8 cellular contexts compared by ENCODE assay signal in the genomic region with DNA sequence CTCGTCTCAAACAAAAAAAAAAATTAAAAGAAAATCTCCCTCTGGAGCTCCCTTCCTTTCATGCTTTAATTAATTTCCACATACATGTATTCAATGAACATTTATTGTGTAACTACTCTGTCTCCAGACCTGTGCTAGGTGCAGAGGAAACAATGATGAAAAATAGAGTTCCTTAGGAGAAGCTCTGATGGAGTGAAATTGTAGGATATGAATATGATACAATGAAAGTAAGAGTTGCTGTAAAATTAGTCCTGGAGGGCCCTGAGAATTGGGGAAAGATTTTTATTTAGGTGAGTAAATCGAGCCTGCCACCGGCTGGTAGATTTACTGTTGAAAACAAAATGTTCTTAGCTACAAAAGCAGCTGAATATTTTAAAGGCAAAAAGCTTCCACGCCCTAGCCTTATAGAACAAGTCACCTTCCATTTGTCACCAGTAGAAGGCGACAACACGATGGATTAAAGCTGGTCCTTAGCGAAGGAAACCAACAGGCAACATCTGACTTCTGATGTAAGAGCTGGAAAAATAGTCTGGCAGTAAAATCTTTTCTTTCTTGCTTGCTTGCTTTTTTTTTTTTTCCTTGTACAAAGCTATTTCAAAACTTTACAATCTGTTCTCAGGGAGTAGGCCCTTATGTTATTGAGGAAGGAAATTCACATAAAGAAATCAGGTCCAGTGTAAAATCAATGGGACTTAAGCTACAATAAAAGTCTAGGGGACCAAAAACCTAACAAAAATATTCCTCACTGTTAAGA.
A peak's percentile ranks its signal among the peaks of the same experiment; 100 is the strongest.
DNase-seq lines count a peak whose midpoint lies in the region; ATAC-seq, FAIRE-seq and TF ChIP-seq lines count a peak whose summit lies in the region.

No MANE protein-coding gene starts in this region.

- DNase-seq in Calu3 (peak; percentile 70), IMR-90 (peak; percentile 94), NOMO-1 treated with DMSO at 0.1 percent for 48 hours (lab: John Stamatoyannopoulos, UW; ENCODE audit: unreplicated experiment) (peak; percentile 43), iPS DF 4.7 (ENCODE audit: extremely low read depth, low spot score) (peak; percentile 56), small intestine (peak; percentile 85)

- CTCF ChIA-PET in Calu3 (lab: Charles Lee) (interaction anchor here (0.7 to 2.4 kb wide), 37 partner anchors 9 to 743 kb away, joined by 3 to 45 read pairs (median 5); partner anchors contain the start of gene ROR1), IMR-90 (lab: Yijun Ruan, JAX) (interaction anchor here (0.6 to 2.6 kb wide), 31 partner anchors 10 to 991 kb away, joined by 3 to 41 read pairs (median 5); partner anchors contain the start of gene ROR1)

- H4K91ac ChIP-seq in IMR-90 (ENCODE audit: insufficient read depth, low read depth, low read length), result no peak overlapping the region

- H4K8ac ChIP-seq in IMR-90 (ENCODE audit: low read depth in 2 of 2, low read length in 2 of 2), result no peak overlapping the region

- FAIRE-seq in small intestine (lab: Jason Lieb, UNC), result peak; percentile 71

- peak; percentile 67 for TF ChIP-seq CTCF in Calu3 (IDR thresholded peaks at IDR 0.05; ENCODE audit: unreplicated experiment)
- peak; percentile 84 for TF ChIP-seq CTCF in IMR-90 (conservative IDR thresholded peaks at IDR 0.05; ENCODE audit: low read depth, low read length)
- peak; percentile 78 to 80 for TF ChIP-seq CTCF in brain (conservative IDR thresholded peaks at IDR 0.05)

- H2BK5ac ChIP-seq in IMR-90 (ENCODE audit: low read depth, low read length, poor library complexity, severe bottlenecking), result no peak overlapping the region

- POLR2A ChIA-PET in IMR-90 (lab: Charles Lee; ENCODE audit: unreplicated experiment), result interaction anchor here (0.6 kb wide), 1 partner anchor 24 kb away, joined by 3 read pairs; no protein-coding TSS in a partner anchor

- H3K4ac ChIP-seq in IMR-90 (ENCODE audit: low read depth, low read length), result no peak overlapping the region

- in situ Hi-C loops in IMR-90 (cut with MboI; ENCODE audit: low sequenced_read_pairs), result no loop called here

- H3K27ac ChIP-seq in IMR-90 (ENCODE audit: insufficient read depth, low read length) (no peak overlapping the region), small intestine (ENCODE audit: low read depth in 1 of 2, low read length in 1 of 2) (no peak overlapping the region)

- no peak overlapping the region for H3K4me3 Mint-ChIP-seq in Calu3 (ENCODE audit: low read depth, unreplicated experiment)
- peak overlapping the region in 1 of 5 experiments; percentile 24 for H3K4me3 Mint-ChIP-seq in brain

- H3K14ac ChIP-seq in IMR-90 (replicated peaks; ENCODE audit: low read depth, low read length), result no peak overlapping the region

- H3K36me3 ChIP-seq in IMR-90 (ENCODE audit: control insufficient read depth, insufficient read depth, low read length) (no peaks in the 10 kb centered on the region), small intestine (ENCODE audit: control insufficient read depth in 2 of 2, insufficient read depth in 2 of 2, low read length in 2 of 2) (no peaks in the 10 kb centered on the region)

- ATAC-seq in GM19351 (IDR thresholded peaks at IDR 0.05; ENCODE audit: unreplicated experiment) (peak; percentile 65), IMR-90 (ENCODE audit: low read depth) (peak; percentile 89), GM21737 (IDR thresholded peaks at IDR 0.05; ENCODE audit: unreplicated experiment) (no peak)

- dilution Hi-C loops in IMR-90 (cut with HindIII; ENCODE audit: low sequenced_read_pairs, unreplicated experiment), result no loop called here

- no peak overlapping the region for H4K5ac ChIP-seq in IMR-90 (ENCODE audit: low read depth, low read length)

- H3K4me1 ChIP-seq in IMR-90 (ENCODE audit: control insufficient read depth, insufficient read depth, low read length) (peaks cover 2% of the 10 kb centered on the region; the same call in 1 of the 2 replicates), small intestine (ENCODE audit: control insufficient read depth in 2 of 2, insufficient read depth in 1 of 2, low read depth in 1 of 2, low read length in 1 of 2) (no peaks in the 10 kb centered on the region)

- no peak overlapping the region for H2AFZ ChIP-seq in IMR-90 (replicated peaks; ENCODE audit: low read length, poor library complexity)

- no peak overlapping the region for H2AK5ac ChIP-seq in IMR-90 (ENCODE audit: low read depth, low read length)

- BruUV-seq in Calu3 (replicated peaks; lab: Mats Ljungman, UMichigan) (no TSS peak), IMR-90 (replicated peaks; lab: Mats Ljungman, UMichigan) (no TSS peak)

- no peaks in the 10 kb centered on the region for H3K9me1 ChIP-seq in IMR-90 (ENCODE audit: insufficient read depth, low read length)

- H3K9me3 ChIP-seq in IMR-90 (ENCODE audit: control insufficient read depth, insufficient read depth, low read length), result no peaks in the 10 kb centered on the region
- no peaks in the 10 kb centered on the region for H3K9me3 ChIP-seq in small intestine (ENCODE audit: control insufficient read depth, low read depth)

- no peak overlapping the region for H3K18ac ChIP-seq in IMR-90 (ENCODE audit: low read depth, low read length)

- H3K27me3 ChIP-seq in IMR-90 (ENCODE audit: control insufficient read depth, insufficient read depth, low read length) (no peaks in the 10 kb centered on the region; the same call in 1 of the 2 replicates), small intestine (ENCODE audit: control insufficient read depth in 2 of 2, insufficient read depth in 2 of 2, low read length in 2 of 2) (no peaks in the 10 kb centered on the region)

- no peaks in the 10 kb centered on the region for H3K36me3 Mint-ChIP-seq in Calu3 (ENCODE audit: insufficient read depth, unreplicated experiment)
- H3K36me3 Mint-ChIP-seq in brain, result no peaks in the 10 kb centered on the region

- H2BK20ac ChIP-seq in IMR-90 (ENCODE audit: low read depth, low read length), result no peak overlapping the region

- no peak overlapping the region for H2BK15ac ChIP-seq in IMR-90 (ENCODE audit: low read depth, low read length)

- no peak overlapping the region for H3K9ac ChIP-seq in IMR-90 (ENCODE audit: low read depth, low read length)

- no peak overlapping the region for H3K23ac ChIP-seq in IMR-90 (ENCODE audit: low read depth, low read length)

- H2BK120ac ChIP-seq in IMR-90 (ENCODE audit: low read depth, low read length), result no peak overlapping the region

- H3K56ac ChIP-seq in IMR-90 (ENCODE audit: extremely low read depth, insufficient read depth, low read length), result no peak overlapping the region

- peak overlapping the region; percentile 53 for H3K27ac Mint-ChIP-seq in Calu3 (ENCODE audit: unreplicated experiment)
- peak overlapping the region; percentile 65 to 88 (median 74) for H3K27ac Mint-ChIP-seq in brain

- no peak for TF ChIP-seq POLR2A in IMR-90 (IDR thresholded peaks at IDR 0.05; ENCODE audit: low read depth, low read length)

- H3K4me3 ChIP-seq in IMR-90 (ENCODE audit: insufficient read depth, low read depth, low read length), result no peak overlapping the region
- no peak overlapping the region for H3K4me3 ChIP-seq in small intestine (ENCODE audit: low read depth in 1 of 2, low read length in 2 of 2)

- TF ChIP-seq RAD21 in IMR-90 (IDR thresholded peaks at IDR 0.05; ENCODE audit: low read length), result peak; percentile 87

- intact Hi-C loops in Calu3 (cut with micrococcal nuclease; ENCODE audit: unreplicated experiment), result loop anchor here (1.0 to 2.0 kb wide), 7 partner anchors 75 to 551 kb away; no protein-coding TSS in a partner anchor
- intact Hi-C loops in IMR-90 (cut with micrococcal nuclease), result loop anchor here (1.0 to 5.0 kb wide), 6 partner anchors 75 to 551 kb away; partner anchors contain the start of gene ROR1

- no peak overlapping the region for H3K4me2 ChIP-seq in IMR-90 (ENCODE audit: low read depth, low read length)

- H4K20me1 ChIP-seq in IMR-90 (ENCODE audit: insufficient read depth, low read length), result no peaks in the 10 kb centered on the region

- H3K9me3 Mint-ChIP-seq in Calu3 (ENCODE audit: low read depth, unreplicated experiment) (peaks cover under 1% of the 10 kb centered on the region), brain (peaks cover 0 to 3% (median 0%) of the 10 kb centered on the region in 5 experiments)

- H3K27me3 Mint-ChIP-seq in Calu3 (ENCODE audit: unreplicated experiment) (no peaks in the 10 kb centered on the region), brain (peaks cover 8% of the 10 kb centered on the region)

- H3K79me1 ChIP-seq in IMR-90 (ENCODE audit: low read depth in 1 of 2, low read length in 2 of 2), result no peaks in the 10 kb centered on the region

- no CpG with 5 or more reads among the region's 7 CpGs for WGBS in IMR-90 (ENCODE audit: extremely low coverage in 2 of 2, insufficient read length in 1 of 2), 2 experiments
- 15 to 16% (median 15%) methylated on average over 7 of the region's 7 CpGs for WGBS in small intestine, 3 donors

- no peak overlapping the region for H2AK9ac ChIP-seq in IMR-90 (replicated peaks; ENCODE audit: low read depth, low read length, poor library complexity)

- H3K4me1 Mint-ChIP-seq in Calu3 (ENCODE audit: low read depth, unreplicated experiment) (peaks cover 49% of the 10 kb centered on the region), brain (peaks cover 32% of the 10 kb centered on the region)

TF ChIP-seq in IMR-90, 13 proteins besides CTCF, POLR2A, EP300 and RAD21:
- peak; percentile 71 for TF ChIP-seq CEBPB (IDR thresholded peaks at IDR 0.05; ENCODE audit: low read depth, low read length)
- TF ChIP-seq USF2 (IDR thresholded peaks at IDR 0.05; ENCODE audit: low read depth, low read length), result peak; percentile 30; the same call in 1 of the 2 replicates
- peak; percentile 87 for TF ChIP-seq SMC3 (IDR thresholded peaks at IDR 0.05; ENCODE audit: low read depth, low read length)
- no peak for TF ChIP-seq CHD1 (IDR thresholded peaks at IDR 0.05; ENCODE audit: low read depth, low read length)

Comparison
In these comparisons a context has a peak if more than half of its experiments do, and no peak if none do; other contexts are left out.
1. DNase-seq: peak in every context shown above with its lines; median percentile 94 in IMR-90; 85 in small intestine; 70 in Calu3; 56 in iPS DF 4.7; 43 in NOMO-1 treated with DMSO at 0.1 percent for 48 hours.